Comparison of ENCODE assay signal across 1 cellular context in the genomic region with DNA sequence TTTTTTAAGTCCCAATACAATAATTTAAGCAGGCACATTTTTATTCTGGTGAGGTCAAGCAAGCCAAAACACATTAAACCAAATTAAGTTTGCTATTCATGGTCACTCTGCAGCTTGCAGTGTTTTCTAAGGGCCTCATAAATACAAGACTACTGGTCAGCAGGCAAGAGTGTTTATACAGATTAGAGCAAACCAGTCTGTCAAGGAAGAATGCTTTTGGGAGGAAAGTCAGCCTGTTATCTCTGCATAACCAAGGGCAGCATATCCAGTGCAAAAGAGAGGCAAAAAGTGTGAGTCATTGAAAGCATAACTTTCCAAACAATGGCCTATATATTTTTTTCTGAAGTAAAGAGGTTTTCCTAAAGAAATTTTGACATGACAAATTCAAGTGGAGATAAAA.
TF ChIP-seq lines count a peak whose summit lies in the region.

No MANE protein-coding gene starts in this region.

TF ChIP-seq in K562, 482 proteins besides CTCF, POLR2A, EP300 and RAD21 (continued from another document and continues in another):
- TF ChIP-seq, protein P1, sequence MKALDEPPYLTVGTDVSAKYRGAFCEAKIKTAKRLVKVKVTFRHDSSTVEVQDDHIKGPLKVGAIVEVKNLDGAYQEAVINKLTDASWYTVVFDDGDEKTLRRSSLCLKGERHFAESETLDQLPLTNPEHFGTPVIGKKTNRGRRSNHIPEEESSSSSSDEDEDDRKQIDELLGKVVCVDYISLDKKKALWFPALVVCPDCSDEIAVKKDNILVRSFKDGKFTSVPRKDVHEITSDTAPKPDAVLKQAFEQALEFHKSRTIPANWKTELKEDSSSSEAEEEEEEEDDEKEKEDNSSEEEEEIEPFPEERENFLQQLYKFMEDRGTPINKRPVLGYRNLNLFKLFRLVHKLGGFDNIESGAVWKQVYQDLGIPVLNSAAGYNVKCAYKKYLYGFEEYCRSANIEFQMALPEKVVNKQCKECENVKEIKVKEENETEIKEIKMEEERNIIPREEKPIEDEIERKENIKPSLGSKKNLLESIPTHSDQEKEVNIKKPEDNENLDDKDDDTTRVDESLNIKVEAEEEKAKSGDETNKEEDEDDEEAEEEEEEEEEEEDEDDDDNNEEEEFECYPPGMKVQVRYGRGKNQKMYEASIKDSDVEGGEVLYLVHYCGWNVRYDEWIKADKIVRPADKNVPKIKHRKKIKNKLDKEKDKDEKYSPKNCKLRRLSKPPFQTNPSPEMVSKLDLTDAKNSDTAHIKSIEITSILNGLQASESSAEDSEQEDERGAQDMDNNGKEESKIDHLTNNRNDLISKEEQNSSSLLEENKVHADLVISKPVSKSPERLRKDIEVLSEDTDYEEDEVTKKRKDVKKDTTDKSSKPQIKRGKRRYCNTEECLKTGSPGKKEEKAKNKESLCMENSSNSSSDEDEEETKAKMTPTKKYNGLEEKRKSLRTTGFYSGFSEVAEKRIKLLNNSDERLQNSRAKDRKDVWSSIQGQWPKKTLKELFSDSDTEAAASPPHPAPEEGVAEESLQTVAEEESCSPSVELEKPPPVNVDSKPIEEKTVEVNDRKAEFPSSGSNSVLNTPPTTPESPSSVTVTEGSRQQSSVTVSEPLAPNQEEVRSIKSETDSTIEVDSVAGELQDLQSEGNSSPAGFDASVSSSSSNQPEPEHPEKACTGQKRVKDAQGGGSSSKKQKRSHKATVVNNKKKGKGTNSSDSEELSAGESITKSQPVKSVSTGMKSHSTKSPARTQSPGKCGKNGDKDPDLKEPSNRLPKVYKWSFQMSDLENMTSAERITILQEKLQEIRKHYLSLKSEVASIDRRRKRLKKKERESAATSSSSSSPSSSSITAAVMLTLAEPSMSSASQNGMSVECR (CRISPR knock-in tag; IDR thresholded peaks at IDR 0.05): no peak
- TF ChIP-seq, protein P2, sequence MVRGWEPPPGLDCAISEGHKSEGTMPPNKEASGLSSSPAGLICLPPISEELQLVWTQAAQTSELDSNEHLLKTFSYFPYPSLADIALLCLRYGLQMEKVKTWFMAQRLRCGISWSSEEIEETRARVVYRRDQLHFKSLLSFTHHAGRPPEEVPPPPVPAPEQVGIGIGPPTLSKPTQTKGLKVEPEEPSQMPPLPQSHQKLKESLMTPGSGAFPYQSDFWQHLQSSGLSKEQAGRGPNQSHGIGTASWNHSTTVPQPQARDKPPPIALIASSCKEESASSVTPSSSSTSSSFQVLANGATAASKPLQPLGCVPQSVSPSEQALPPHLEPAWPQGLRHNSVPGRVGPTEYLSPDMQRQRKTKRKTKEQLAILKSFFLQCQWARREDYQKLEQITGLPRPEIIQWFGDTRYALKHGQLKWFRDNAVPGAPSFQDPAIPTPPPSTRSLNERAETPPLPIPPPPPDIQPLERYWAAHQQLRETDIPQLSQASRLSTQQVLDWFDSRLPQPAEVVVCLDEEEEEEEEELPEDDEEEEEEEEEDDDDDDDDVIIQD (CRISPR knock-in tag; IDR thresholded peaks at IDR 0.05): no peak
- TF ChIP-seq HNRNPLL (IDR thresholded peaks at IDR 0.05; ENCODE audit: low read depth, low read length, poor library complexity, severe bottlenecking): no peak
- TF ChIP-seq BRCA1 (IDR thresholded peaks at IDR 0.05): no peak
- no peak for TF ChIP-seq BRCA1 (CRISPR knock-in tag; IDR thresholded peaks at IDR 0.05)
- no peak for TF ChIP-seq MTA1 (IDR thresholded peaks at IDR 0.05; ENCODE audit: borderline replicate concordance)
- no peak for TF ChIP-seq NUFIP1 (IDR thresholded peaks at IDR 0.05; ENCODE audit: partially characterized antibody)
- TF ChIP-seq MCM3 (IDR thresholded peaks at IDR 0.05): no peak
- no peak for TF ChIP-seq ZNF263 (CRISPR knock-in tag; IDR thresholded peaks at IDR 0.05; ENCODE audit: borderline replicate concordance)
- TF ChIP-seq GABPB1 (CRISPR knock-in tag; IDR thresholded peaks at IDR 0.05): no peak
- TF ChIP-seq MCM5 (IDR thresholded peaks at IDR 0.05; ENCODE audit: low read depth): no peak
- no peak for TF ChIP-seq ZNF23 (CRISPR knock-in tag; IDR thresholded peaks at IDR 0.05)
- TF ChIP-seq SIN3A (IDR thresholded peaks at IDR 0.05; ENCODE audit: borderline replicate concordance in 2 of 2, control insufficient read depth in 1 of 2, low read depth in 2 of 2, low read length in 2 of 2): no peak
- TF ChIP-seq HOXB6 (CRISPR knock-in tag; IDR thresholded peaks at IDR 0.05; ENCODE audit: borderline replicate concordance): no peak
- no peak for TF ChIP-seq NFE2L1 (tag; IDR thresholded peaks at IDR 0.05; ENCODE audit: borderline replicate concordance, low read depth)
- TF ChIP-seq ZNF143 (CRISPR knock-in tag; IDR thresholded peaks at IDR 0.05): no peak
- peak; percentile 24; the same call in 1 of the 2 replicates for TF ChIP-seq ZNF316 (IDR thresholded peaks at IDR 0.05)
- TF ChIP-seq SIRT6 (IDR thresholded peaks at IDR 0.05; ENCODE audit: low read depth, low read length): no peak
- no peak for TF ChIP-seq GABPB2 (CRISPR knock-in tag; conservative IDR thresholded peaks at IDR 0.05)
- no peak for TF ChIP-seq RBM15 (IDR thresholded peaks at IDR 0.05; ENCODE audit: insufficient read depth, low read length)
- TF ChIP-seq, protein P3, sequence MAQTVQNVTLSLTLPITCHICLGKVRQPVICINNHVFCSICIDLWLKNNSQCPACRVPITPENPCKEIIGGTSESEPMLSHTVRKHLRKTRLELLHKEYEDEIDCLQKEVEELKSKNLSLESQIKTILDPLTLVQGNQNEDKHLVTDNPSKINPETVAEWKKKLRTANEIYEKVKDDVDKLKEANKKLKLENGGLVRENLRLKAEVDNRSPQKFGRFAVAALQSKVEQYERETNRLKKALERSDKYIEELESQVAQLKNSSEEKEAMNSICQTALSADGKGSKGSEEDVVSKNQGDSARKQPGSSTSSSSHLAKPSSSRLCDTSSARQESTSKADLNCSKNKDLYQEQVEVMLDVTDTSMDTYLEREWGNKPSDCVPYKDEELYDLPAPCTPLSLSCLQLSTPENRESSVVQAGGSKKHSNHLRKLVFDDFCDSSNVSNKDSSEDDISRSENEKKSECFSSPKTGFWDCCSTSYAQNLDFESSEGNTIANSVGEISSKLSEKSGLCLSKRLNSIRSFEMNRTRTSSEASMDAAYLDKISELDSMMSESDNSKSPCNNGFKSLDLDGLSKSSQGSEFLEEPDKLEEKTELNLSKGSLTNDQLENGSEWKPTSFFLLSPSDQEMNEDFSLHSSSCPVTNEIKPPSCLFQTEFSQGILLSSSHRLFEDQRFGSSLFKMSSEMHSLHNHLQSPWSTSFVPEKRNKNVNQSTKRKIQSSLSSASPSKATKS (CRISPR knock-in tag; IDR thresholded peaks at IDR 0.05): no peak
- TF ChIP-seq ELF1 (tag; IDR thresholded peaks at IDR 0.05): no peak
- TF ChIP-seq MAFF (IDR thresholded peaks at IDR 0.05; ENCODE audit: low read length): 0 out of 2 replicates have a peak, but pooled peaks have one; percentile 22
- TF ChIP-seq, protein P4, sequence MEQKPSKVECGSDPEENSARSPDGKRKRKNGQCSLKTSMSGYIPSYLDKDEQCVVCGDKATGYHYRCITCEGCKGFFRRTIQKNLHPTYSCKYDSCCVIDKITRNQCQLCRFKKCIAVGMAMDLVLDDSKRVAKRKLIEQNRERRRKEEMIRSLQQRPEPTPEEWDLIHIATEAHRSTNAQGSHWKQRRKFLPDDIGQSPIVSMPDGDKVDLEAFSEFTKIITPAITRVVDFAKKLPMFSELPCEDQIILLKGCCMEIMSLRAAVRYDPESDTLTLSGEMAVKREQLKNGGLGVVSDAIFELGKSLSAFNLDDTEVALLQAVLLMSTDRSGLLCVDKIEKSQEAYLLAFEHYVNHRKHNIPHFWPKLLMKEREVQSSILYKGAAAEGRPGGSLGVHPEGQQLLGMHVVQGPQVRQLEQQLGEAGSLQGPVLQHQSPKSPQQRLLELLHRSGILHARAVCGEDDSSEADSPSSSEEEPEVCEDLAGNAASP (IDR thresholded peaks at IDR 0.05): no peak
- TF ChIP-seq KDM2B (CRISPR knock-in tag; IDR thresholded peaks at IDR 0.05): no peak
- peak in 1 of 2 experiments; percentile 37 for TF ChIP-seq NCOA2 (IDR thresholded peaks at IDR 0.05; ENCODE audit: partially characterized antibody in 2 of 2)
- TF ChIP-seq SRSF1 (IDR thresholded peaks at IDR 0.05; ENCODE audit: low read depth, low read length): no peak
- TF ChIP-seq ZZZ3 (IDR thresholded peaks at IDR 0.05): no peak
- TF ChIP-seq HNRNPH1 (optimal IDR thresholded peaks at IDR 0.05; ENCODE audit: low read depth, low read length): no peak
- TF ChIP-seq, protein P5, sequence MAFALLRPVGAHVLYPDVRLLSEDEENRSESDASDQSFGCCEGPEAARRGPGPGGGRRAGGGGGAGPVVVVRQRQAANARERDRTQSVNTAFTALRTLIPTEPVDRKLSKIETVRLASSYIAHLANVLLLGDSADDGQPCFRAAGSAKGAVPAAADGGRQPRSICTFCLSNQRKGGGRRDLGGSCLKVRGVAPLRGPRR (CRISPR knock-in tag; IDR thresholded peaks at IDR 0.05): no peak
- TF ChIP-seq LARP7 (IDR thresholded peaks at IDR 0.05): no peak
- TF ChIP-seq GTF2A2 (tag; IDR thresholded peaks at IDR 0.05): no peak
- TF ChIP-seq RB1 (IDR thresholded peaks at IDR 0.05; ENCODE audit: low read depth): no peak
- TF ChIP-seq, protein P6, sequence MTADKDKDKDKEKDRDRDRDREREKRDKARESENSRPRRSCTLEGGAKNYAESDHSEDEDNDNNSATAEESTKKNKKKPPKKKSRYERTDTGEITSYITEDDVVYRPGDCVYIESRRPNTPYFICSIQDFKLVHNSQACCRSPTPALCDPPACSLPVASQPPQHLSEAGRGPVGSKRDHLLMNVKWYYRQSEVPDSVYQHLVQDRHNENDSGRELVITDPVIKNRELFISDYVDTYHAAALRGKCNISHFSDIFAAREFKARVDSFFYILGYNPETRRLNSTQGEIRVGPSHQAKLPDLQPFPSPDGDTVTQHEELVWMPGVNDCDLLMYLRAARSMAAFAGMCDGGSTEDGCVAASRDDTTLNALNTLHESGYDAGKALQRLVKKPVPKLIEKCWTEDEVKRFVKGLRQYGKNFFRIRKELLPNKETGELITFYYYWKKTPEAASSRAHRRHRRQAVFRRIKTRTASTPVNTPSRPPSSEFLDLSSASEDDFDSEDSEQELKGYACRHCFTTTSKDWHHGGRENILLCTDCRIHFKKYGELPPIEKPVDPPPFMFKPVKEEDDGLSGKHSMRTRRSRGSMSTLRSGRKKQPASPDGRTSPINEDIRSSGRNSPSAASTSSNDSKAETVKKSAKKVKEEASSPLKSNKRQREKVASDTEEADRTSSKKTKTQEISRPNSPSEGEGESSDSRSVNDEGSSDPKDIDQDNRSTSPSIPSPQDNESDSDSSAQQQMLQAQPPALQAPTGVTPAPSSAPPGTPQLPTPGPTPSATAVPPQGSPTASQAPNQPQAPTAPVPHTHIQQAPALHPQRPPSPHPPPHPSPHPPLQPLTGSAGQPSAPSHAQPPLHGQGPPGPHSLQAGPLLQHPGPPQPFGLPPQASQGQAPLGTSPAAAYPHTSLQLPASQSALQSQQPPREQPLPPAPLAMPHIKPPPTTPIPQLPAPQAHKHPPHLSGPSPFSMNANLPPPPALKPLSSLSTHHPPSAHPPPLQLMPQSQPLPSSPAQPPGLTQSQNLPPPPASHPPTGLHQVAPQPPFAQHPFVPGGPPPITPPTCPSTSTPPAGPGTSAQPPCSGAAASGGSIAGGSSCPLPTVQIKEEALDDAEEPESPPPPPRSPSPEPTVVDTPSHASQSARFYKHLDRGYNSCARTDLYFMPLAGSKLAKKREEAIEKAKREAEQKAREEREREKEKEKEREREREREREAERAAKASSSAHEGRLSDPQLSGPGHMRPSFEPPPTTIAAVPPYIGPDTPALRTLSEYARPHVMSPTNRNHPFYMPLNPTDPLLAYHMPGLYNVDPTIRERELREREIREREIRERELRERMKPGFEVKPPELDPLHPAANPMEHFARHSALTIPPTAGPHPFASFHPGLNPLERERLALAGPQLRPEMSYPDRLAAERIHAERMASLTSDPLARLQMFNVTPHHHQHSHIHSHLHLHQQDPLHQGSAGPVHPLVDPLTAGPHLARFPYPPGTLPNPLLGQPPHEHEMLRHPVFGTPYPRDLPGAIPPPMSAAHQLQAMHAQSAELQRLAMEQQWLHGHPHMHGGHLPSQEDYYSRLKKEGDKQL (CRISPR knock-in tag; IDR thresholded peaks at IDR 0.05; ENCODE audit: borderline replicate concordance): no peak
- TF ChIP-seq, protein P7, sequence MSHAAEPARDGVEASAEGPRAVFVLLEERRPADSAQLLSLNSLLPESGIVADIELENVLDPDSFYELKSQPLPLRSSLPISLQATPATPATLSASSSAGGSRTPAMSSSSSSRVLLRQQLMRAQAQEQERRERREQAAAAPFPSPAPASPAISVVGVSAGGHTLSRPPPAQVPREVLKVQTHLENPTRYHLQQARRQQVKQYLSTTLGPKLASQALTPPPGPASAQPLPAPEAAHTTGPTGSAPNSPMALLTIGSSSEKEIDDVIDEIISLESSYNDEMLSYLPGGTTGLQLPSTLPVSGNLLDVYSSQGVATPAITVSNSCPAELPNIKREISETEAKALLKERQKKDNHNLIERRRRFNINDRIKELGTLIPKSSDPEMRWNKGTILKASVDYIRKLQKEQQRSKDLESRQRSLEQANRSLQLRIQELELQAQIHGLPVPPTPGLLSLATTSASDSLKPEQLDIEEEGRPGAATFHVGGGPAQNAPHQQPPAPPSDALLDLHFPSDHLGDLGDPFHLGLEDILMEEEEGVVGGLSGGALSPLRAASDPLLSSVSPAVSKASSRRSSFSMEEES (CRISPR knock-in tag; IDR thresholded peaks at IDR 0.05): no peak
- no peak; the same call in 1 of the 2 replicates for TF ChIP-seq TRIM28 (IDR thresholded peaks at IDR 0.05)
- TF ChIP-seq CC2D1A (IDR thresholded peaks at IDR 0.05): peak; percentile 81; the same call in 1 of the 2 replicates
- TF ChIP-seq, protein P8, sequence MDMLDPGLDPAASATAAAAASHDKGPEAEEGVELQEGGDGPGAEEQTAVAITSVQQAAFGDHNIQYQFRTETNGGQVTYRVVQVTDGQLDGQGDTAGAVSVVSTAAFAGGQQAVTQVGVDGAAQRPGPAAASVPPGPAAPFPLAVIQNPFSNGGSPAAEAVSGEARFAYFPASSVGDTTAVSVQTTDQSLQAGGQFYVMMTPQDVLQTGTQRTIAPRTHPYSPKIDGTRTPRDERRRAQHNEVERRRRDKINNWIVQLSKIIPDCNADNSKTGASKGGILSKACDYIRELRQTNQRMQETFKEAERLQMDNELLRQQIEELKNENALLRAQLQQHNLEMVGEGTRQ (CRISPR knock-in tag; IDR thresholded peaks at IDR 0.05): no peak
- TF ChIP-seq, protein P9, sequence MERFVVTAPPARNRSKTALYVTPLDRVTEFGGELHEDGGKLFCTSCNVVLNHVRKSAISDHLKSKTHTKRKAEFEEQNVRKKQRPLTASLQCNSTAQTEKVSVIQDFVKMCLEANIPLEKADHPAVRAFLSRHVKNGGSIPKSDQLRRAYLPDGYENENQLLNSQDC (CRISPR knock-in tag; IDR thresholded peaks at IDR 0.05): no peak
- TF ChIP-seq POLR3A (IDR thresholded peaks at IDR 0.05; ENCODE audit: borderline replicate concordance, extremely low read depth, insufficient read depth, insufficient read length): no peak
- no peak for TF ChIP-seq YY1 (IDR thresholded peaks at IDR 0.05; ENCODE audit: borderline replicate concordance in 1 of 3, control insufficient read depth in 1 of 3, extremely low read depth in 1 of 3, insufficient read depth in 3 of 3, insufficient read length in 1 of 3, insufficient replicate concordance in 2 of 3, low read depth in 1 of 3, low read length in 2 of 3)
- TF ChIP-seq ZNF436 (CRISPR knock-in tag; IDR thresholded peaks at IDR 0.05): no peak
- TF ChIP-seq ILF3 (IDR thresholded peaks at IDR 0.05; ENCODE audit: borderline replicate concordance): no peak
- no peak for TF ChIP-seq MXI1 (IDR thresholded peaks at IDR 0.05; ENCODE audit: low read depth, low read length)
